ENCODE assay signal across 8 cellular contexts in genomic region chrX:115616943-115617563, GRCh38. TPM values are rescaled to one million over a fixed set of nuclear protein-coding genes. Genes with fewer than 3 reads are reported as not detected.
DNase-seq lines count a peak whose midpoint lies in the region; ATAC-seq and TF ChIP-seq lines count a peak whose summit lies in the region.

No MANE protein-coding gene starts in this region.

- POLR2A ChIA-PET in A673 (lab: Charles Lee; ENCODE audit: low non-redundant PET): interaction anchor here (0.5 kb wide), 1 partner anchor 272 kb away, joined by 4 read pairs; no protein-coding TSS in a partner anchor

- peak overlapping the region; percentile 9 for H3K4me3 ChIP-seq in A673 (ENCODE audit: low read depth, low read length, poor library complexity, severe bottlenecking)
- no peak overlapping the region for H3K4me3 ChIP-seq in choroid plexus epithelial cell (ENCODE audit: low read depth, low read length)
- no peak overlapping the region for H3K4me3 ChIP-seq in gastrocnemius medialis

- CTCF ChIA-PET in A673 (lab: Charles Lee): no interaction called here

- in situ Hi-C loops in gastrocnemius medialis (cut with MboI; ENCODE audit: low sequenced_read_pairs in 4 of 4): no loop called here

- H3K9me3 ChIP-seq in A673 (ENCODE audit: low read depth, low read length, poor library complexity, severe bottlenecking): no peaks in the 10 kb centered on the region
- no peaks in the 10 kb centered on the region for H3K9me3 ChIP-seq in gastrocnemius medialis

- no peak for TF ChIP-seq POLR2A in gastrocnemius medialis (IDR thresholded peaks at IDR 0.05)
- no peak for TF ChIP-seq POLR2A in erythroblast (IDR thresholded peaks at IDR 0.05; ENCODE audit: low read length)

- DNase-seq in A673 (ENCODE audit: low spot score) (peak; percentile 76), choroid plexus epithelial cell (ENCODE audit: low read depth) (peak; percentile 89), gastrocnemius medialis (no peak), erythroblast (lab: John Stamatoyannopoulos, UW) (no peak), COR-L47 (lab: John Stamatoyannopoulos, UW) (no peak), NCI-H1417 (lab: John Stamatoyannopoulos, UW) (no peak)

- intact Hi-C loops in A673 (cut with micrococcal nuclease; ENCODE audit: unreplicated experiment) (loop anchor here (5.0 kb wide), 1 partner anchor 55 kb away; the partner anchor contains the start of gene PLS3), gastrocnemius medialis (cut with DNase I; ENCODE audit: low total_unique reads) (no loop called here)

- no peaks in the 10 kb centered on the region for H3K36me3 ChIP-seq in A673 (ENCODE audit: insufficient read depth, low read length, poor library complexity, severe bottlenecking)
- no peaks in the 10 kb centered on the region for H3K36me3 ChIP-seq in gastrocnemius medialis

- BruUV-seq in A673 (replicated peaks; lab: Mats Ljungman, UMichigan): no TSS peak

- TF ChIP-seq CTCF in A673 (conservative IDR thresholded peaks at IDR 0.05; ENCODE audit: low read depth, low read length): no peak
- TF ChIP-seq CTCF in choroid plexus epithelial cell (conservative IDR thresholded peaks at IDR 0.05; ENCODE audit: low read depth, low read length): no peak
- no peak for TF ChIP-seq CTCF in gastrocnemius medialis (IDR thresholded peaks at IDR 0.05 in 4 of 5, conservative IDR thresholded peaks at IDR 0.05 in 1 of 5)

- H3K4me1 ChIP-seq in A673 (ENCODE audit: insufficient read depth, low read length, poor library complexity, severe bottlenecking) (peaks cover 13% of the 10 kb centered on the region), gastrocnemius medialis (peaks cover 9 to 11% of the 10 kb centered on the region in 2 donors)

- H3K27me3 ChIP-seq in A673 (replicated peaks; ENCODE audit: insufficient read depth, low read depth, low read length, poor library complexity) (peaks cover 31% of the 10 kb centered on the region), gastrocnemius medialis (peaks cover 0 to 2% (median 0%) of the 10 kb centered on the region in 3 donors)

- peak; percentile 99 for ATAC-seq in GM19455 (IDR thresholded peaks at IDR 0.05; ENCODE audit: unreplicated experiment)
- ATAC-seq in HG03442 (IDR thresholded peaks at IDR 0.05; ENCODE audit: unreplicated experiment): peak; percentile 99
- ATAC-seq in gastrocnemius medialis: peak; percentile 53 to 60

- H3K27ac ChIP-seq in A673 (ENCODE audit: low read depth, low read length, poor library complexity, severe bottlenecking) (peak overlapping the region; percentile 49), gastrocnemius medialis (peak overlapping the region; percentile 63 to 80 (median 66))

RNA-seq across cellular contexts. Expression of gene PLS3, which starts 56.1 kb away (rescaled TPM):
- total RNA-seq in A673 (2021) (75.7 and 88.2 TPM in 2 replicates), gastrocnemius medialis (10 to 100 TPM; 15.8 to 23.1 (median 19.5) TPM)

Comparison
In these comparisons a context has a peak if more than half of its experiments do, and no peak if none do; other contexts are left out.
1. DNase-seq: peak in A673 (single experiment) and choroid plexus epithelial cell (single experiment); none in gastrocnemius medialis (0 of 2), erythroblast (0 of 2), COR-L47 (single experiment) and NCI-H1417 (0 of 3).
2. Peak in every context shown above with its lines, with median percentiles within 50 percentile points of each other: ATAC-seq.